In genomic region chr4:122914292-122914904, GRCh38 we compare ENCODE assay signal across 9 cellular contexts. TPM values are rescaled to one million over a fixed set of nuclear protein-coding genes. Genes with fewer than 3 reads are reported as not detected.
A peak's percentile ranks its signal among the peaks of the same experiment; 100 is the strongest.
DNase-seq lines count a peak whose midpoint lies in the region; ATAC-seq and TF ChIP-seq lines count a peak whose summit lies in the region.
"Had no signal": no experiment of that assay in that cellular context is flagged by ENCODE, and none has a peak within 500 bp of the region (broad histone marks: within the 10 kb centered on the region; RNA-seq: fewer than 3 reads in every experiment).

No MANE protein-coding gene starts in this region.

- H3K27me3 ChIP-seq in CD4-positive, alpha-beta memory T cell (ENCODE audit: insufficient read depth, low read length) = no peaks in the 10 kb centered on the region
- H3K27me3 ChIP-seq in SK-N-SH (ENCODE audit: insufficient read depth) (no peaks in the 10 kb centered on the region), heart left ventricle (no peaks in the 10 kb centered on the region)
- H3K27me3 ChIP-seq: SJCRH30 had no signal

- no peak overlapping the region for H3K4me3 ChIP-seq in CD4-positive, alpha-beta memory T cell (ENCODE audit: low read length in 2 of 2)
- H3K4me3 ChIP-seq in SK-N-SH (ENCODE audit: low read depth in 2 of 2, low read length in 1 of 2) (no peak overlapping the region), heart left ventricle (no peak overlapping the region)
- H3K4me3 ChIP-seq: SJCRH30 had no signal

- TF ChIP-seq POLR2A in heart left ventricle (IDR thresholded peaks at IDR 0.05) = no peak

- no peak overlapping the region for H3K27ac ChIP-seq in CD4-positive, alpha-beta memory T cell (ENCODE audit: low read depth, low read length)
- H3K27ac ChIP-seq in SK-N-SH (ENCODE audit: low read depth in 2 of 2, low read length in 1 of 2) (peak overlapping the region in 1 of 2 experiments; percentile 30; a peak in 1 of 4 replicates), heart left ventricle (no peak overlapping the region)
- H3K27ac ChIP-seq: SJCRH30 had no signal

- peak overlapping the region in 1 of 7 donors; percentile 19 for H3K27ac Mint-ChIP-seq in CD4-positive, alpha-beta memory T cell
- no peak overlapping the region for H3K27ac Mint-ChIP-seq in progenitor cell of endocrine pancreas

- CTCF ChIA-PET in CD4-positive, alpha-beta memory T cell (lab: Charles Lee; ENCODE audit: partially characterized antibody) = interaction anchor here (0.7 to 4.5 kb wide), 25 partner anchors 8 to 1088 kb away, joined by 3 to 43 read pairs (median 5); partner anchors contain the start of genes BBS12 and NUDT6
- CTCF ChIA-PET in SK-N-SH (lab: Yijun Ruan, JAX) = interaction anchor here (0.6 to 6.5 kb wide), 41 partner anchors 8 to 764 kb away, joined by 3 to 126 read pairs (median 4); partner anchors contain the start of genes BBS12, FGF2 and NUDT6

- peak overlapping the region; percentile 60; the same call in 1 of the 2 replicates for H3K4me2 ChIP-seq in SK-N-SH

- no peaks in the 10 kb centered on the region for H3K27me3 Mint-ChIP-seq in CD4-positive, alpha-beta memory T cell
- no peaks in the 10 kb centered on the region for H3K27me3 Mint-ChIP-seq in progenitor cell of endocrine pancreas

- H3K9me2 ChIP-seq in SK-N-SH = no peaks in the 10 kb centered on the region

- POLR2A ChIA-PET in CD4-positive, alpha-beta memory T cell (lab: Charles Lee; ENCODE audit: partially characterized antibody) = interaction anchor here (1.3 kb wide), 1 partner anchor 336 kb away, joined by 3 read pairs; no protein-coding TSS in a partner anchor
- POLR2A ChIA-PET in SK-N-SH (lab: Yijun Ruan, JAX) = no interaction called here

- H3K79me2 ChIP-seq in SK-N-SH (ENCODE audit: insufficient read depth) = no peaks in the 10 kb centered on the region

- H3K9me3 ChIP-seq in CD4-positive, alpha-beta memory T cell (ENCODE audit: control insufficient read depth in 1 of 2, low read length in 2 of 2) = no peaks in the 10 kb centered on the region
- H3K9me3 ChIP-seq in SK-N-SH = no peaks in the 10 kb centered on the region
- no peaks in the 10 kb centered on the region for H3K9me3 ChIP-seq in heart left ventricle
- H3K9me3 ChIP-seq: SJCRH30 had no signal

- peaks cover 22% of the 10 kb centered on the region for H3F3A ChIP-seq in SK-N-SH (replicated peaks; ENCODE audit: insufficient read depth)

- peak; percentile 79 for ATAC-seq in GM19025 (IDR thresholded peaks at IDR 0.05; ENCODE audit: low read depth, unreplicated experiment)
- ATAC-seq in HG03159 (IDR thresholded peaks at IDR 0.05; ENCODE audit: unreplicated experiment) = peak; percentile 98
- ATAC-seq in heart left ventricle = peak in 2 of 4 donors; percentile 46 to 52

- TF ChIP-seq EP300 in SK-N-SH (IDR thresholded peaks at IDR 0.05; ENCODE audit: borderline replicate concordance in 1 of 2, low read depth in 1 of 2, low read length in 1 of 2) = 0 out of 4 replicates have a peak, but pooled peaks of 1 of the 2 experiments have one; percentile 8

- 29% methylated on average over 4 of the region's 4 CpGs for WGBS in SK-N-SH (ENCODE audit: low lambda C conversion rate)
- 39 to 49% (median 46%) methylated on average over 4 of the region's 4 CpGs for WGBS in heart left ventricle, 4 donors

- peak; percentile 85 for TF ChIP-seq RAD21 in SK-N-SH (IDR thresholded peaks at IDR 0.05; ENCODE audit: low read length)

- H2AFZ ChIP-seq in SK-N-SH (ENCODE audit: low read depth) = peak overlapping the region; percentile 36; the same call in 1 of the 2 replicates

- H3K9ac ChIP-seq in SK-N-SH = peak overlapping the region; percentile 3; the same call in 1 of the 2 replicates

- H3K9me3 Mint-ChIP-seq in CD4-positive, alpha-beta memory T cell = no peaks in the 10 kb centered on the region
- H3K9me3 Mint-ChIP-seq in progenitor cell of endocrine pancreas (ENCODE audit: low read depth) = no peaks in the 10 kb centered on the region

- no peaks in the 10 kb centered on the region for H4K20me1 ChIP-seq in SK-N-SH (ENCODE audit: insufficient read depth)

- H3K36me3 ChIP-seq in CD4-positive, alpha-beta memory T cell (ENCODE audit: insufficient read depth, low read length) = no peaks in the 10 kb centered on the region
- H3K36me3 ChIP-seq in SK-N-SH (replicated peaks in 1 of 2; ENCODE audit: control insufficient read depth in 1 of 2, insufficient read depth in 2 of 2, low read length in 1 of 2) (peaks cover 30 to 33% of the 10 kb centered on the region in 2 experiments), heart left ventricle (peaks cover 0 to 67% (median 13%) of the 10 kb centered on the region in 9 donors)

- TF ChIP-seq CTCF in SK-N-SH (IDR thresholded peaks at IDR 0.05) (peak; percentile 72), heart left ventricle (IDR thresholded peaks at IDR 0.05) (peak in 11 of 12 donors; percentile 13 to 62 (median 37)), progenitor cell of endocrine pancreas (IDR thresholded peaks at IDR 0.05; ENCODE audit: unreplicated experiment) (no peak)

- peak in 3 of 5 donors; percentile 27 to 49 (median 28) for DNase-seq in CD4-positive, alpha-beta memory T cell
- DNase-seq in SK-N-SH = peak; percentile 35
- DNase-seq in heart left ventricle = no peak
- DNase-seq in progenitor cell of endocrine pancreas (ENCODE audit: low spot score, unreplicated experiment) = no peak
- DNase-seq in COLO829 (ENCODE audit: low spot score) = no peak
- DNase-seq in NCI-H146 (lab: John Stamatoyannopoulos, UW) = no peak

- H3K4me3 Mint-ChIP-seq in CD4-positive, alpha-beta memory T cell = no peak overlapping the region
- no peak overlapping the region for H3K4me3 Mint-ChIP-seq in progenitor cell of endocrine pancreas (ENCODE audit: low read depth)

- no peaks in the 10 kb centered on the region for H3K4me1 ChIP-seq in CD4-positive, alpha-beta memory T cell (ENCODE audit: insufficient read depth, low read length)
- H3K4me1 ChIP-seq in SK-N-SH (ENCODE audit: control insufficient read depth in 1 of 2, insufficient read depth in 2 of 2, low read depth in 1 of 2, low read length in 1 of 2) (peaks cover 0 to 11% of the 10 kb centered on the region in 2 experiments; a peak in 2 of 4 replicates), heart left ventricle (no peaks in the 10 kb centered on the region)

- H3K4me1 Mint-ChIP-seq in CD4-positive, alpha-beta memory T cell = peaks cover 0 to 2% (median 0%) of the 10 kb centered on the region in 4 donors
- no peaks in the 10 kb centered on the region for H3K4me1 Mint-ChIP-seq in progenitor cell of endocrine pancreas (ENCODE audit: low read depth)

- H3K36me3 Mint-ChIP-seq in CD4-positive, alpha-beta memory T cell = no peaks in the 10 kb centered on the region
- no peaks in the 10 kb centered on the region for H3K36me3 Mint-ChIP-seq in progenitor cell of endocrine pancreas (ENCODE audit: insufficient read depth)

- intact Hi-C loops in CD4-positive, alpha-beta memory T cell (cut with micrococcal nuclease) = no loop called here
- intact Hi-C loops in heart left ventricle (cut with DNase I) = loop anchor here in 6 of 10 donors (1.0 to 10.0 kb wide), 5 partner anchors 90 to 158 kb away; partner anchors contain the start of gene FGF2 (in 1 of the 6)

TF ChIP-seq in SK-N-SH, 30 proteins besides CTCF, POLR2A, EP300 and RAD21:
- TF ChIP-seq NRF1 (IDR thresholded peaks at IDR 0.05; ENCODE audit: low read depth, low read length) (no peak), RXRA (IDR thresholded peaks at IDR 0.05; ENCODE audit: borderline replicate concordance, low read depth) (no peak), PBX3 (IDR thresholded peaks at IDR 0.05) (peak; percentile 50; the same call in 1 of the 2 replicates), POLR2AphosphoS5 (IDR thresholded peaks at IDR 0.05; ENCODE audit: low read depth, low read length) (no peak), SIN3A (IDR thresholded peaks at IDR 0.05; ENCODE audit: borderline replicate concordance, low read depth, low read length) (no peak), FOXJ3 (CRISPR knock-in tag; IDR thresholded peaks at IDR 0.05) (no peak), ELF1 (IDR thresholded peaks at IDR 0.05) (no peak), SMC3 (IDR thresholded peaks at IDR 0.05; ENCODE audit: low read depth, low read length) (peak; percentile 73), MEF2A (IDR thresholded peaks at IDR 0.05; ENCODE audit: borderline replicate concordance, low read depth) (no peak), TCF12 (IDR thresholded peaks at IDR 0.05) (no peak; the same call in 1 of the 2 replicates), MXI1 (IDR thresholded peaks at IDR 0.05; ENCODE audit: low read depth, low read length) (no peak), RFX5 (IDR thresholded peaks at IDR 0.05; ENCODE audit: low read length) (no peak)

RNA-seq across cellular contexts. Expression of gene NUDT6, which starts 8.0 kb away (rescaled TPM):
- 1 to 10 TPM; 4.1 to 4.3 TPM for total RNA-seq in CD4-positive, alpha-beta memory T cell
- 1 to 10 TPM; 2.8 to 3.1 TPM for polyA plus RNA-seq in CD4-positive, alpha-beta memory T cell
- polyA plus RNA-seq in SK-N-SH (2012; rRNA removed) (10.1 and 10.5 TPM in 2 replicates), heart left ventricle (10 to 100 TPM in 1 of 2 donors, 1 to 10 TPM in 1; 6.9 to 22.5 TPM)
- polyA plus RNA-seq in SK-N-SH (2012; cell fraction: cytosol; rRNA removed) = 9.1 and 9.6 TPM in 2 replicates
- polyA plus RNA-seq in SK-N-SH (2012; cell fraction: nucleus; rRNA removed) = 10.1 and 10.4 TPM in 2 replicates
- total RNA-seq in heart left ventricle (10 to 100 TPM in 6 of 9 donors, 1 to 10 TPM in 3; 6.7 to 19.8 (median 15.1) TPM), progenitor cell of endocrine pancreas (6.3 and 8.6 TPM in 2 replicates)

Comparison
In these comparisons a context has a peak if more than half of its experiments do, and no peak if none do; other contexts are left out.
1. DNase-seq: peak in CD4-positive, alpha-beta memory T cell (3 of 5) and SK-N-SH (single experiment); none in heart left ventricle (0 of 5), progenitor cell of endocrine pancreas (single experiment), COLO829 (single experiment) and NCI-H146 (single experiment).